ENCODE assay signal across 9 cellular contexts in the genomic region with DNA sequence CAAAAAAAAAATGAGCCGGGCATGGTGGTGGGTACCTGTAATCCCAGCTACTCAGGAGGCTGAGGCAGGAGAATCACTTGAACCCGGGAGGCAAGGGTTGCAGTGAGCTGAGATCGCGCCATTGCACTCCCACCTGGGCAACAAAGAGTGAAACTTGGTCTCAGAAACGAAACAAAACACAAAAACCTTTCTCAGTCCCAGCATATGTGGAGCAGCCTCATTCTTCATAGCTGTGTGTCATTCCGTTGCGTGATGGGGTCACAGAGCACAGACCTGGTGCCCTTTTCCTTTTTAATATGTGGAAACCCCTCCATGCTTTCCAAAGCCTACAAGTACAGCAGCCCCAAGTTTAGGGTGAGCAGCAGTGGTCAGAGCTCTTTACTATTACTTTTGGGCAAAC. TPM values are rescaled to one million over a fixed set of nuclear protein-coding genes. Genes with fewer than 3 reads are reported as not detected.
DNase-seq lines count a peak whose midpoint lies in the region; TF ChIP-seq lines count a peak whose summit lies in the region.
"Had no signal": no experiment of that assay in that cellular context is flagged by ENCODE, and none has a peak within 500 bp of the region (broad histone marks: within the 10 kb centered on the region; RNA-seq: fewer than 3 reads in every experiment).

No MANE protein-coding gene starts in this region.

- peaks cover 20% of the 10 kb centered on the region for H3K4me1 Mint-ChIP-seq in activated naive CD4-positive, alpha-beta T cell treated with anti-CD3 and anti-CD28 coated beads, Interleukin-2, amount 10 ng/mL, durations not matched to agents 7 days and 5 days

- H3K27ac ChIP-seq in muscle layer of colon (ENCODE audit: low read depth, low read length) (peak overlapping the region; percentile 73), urinary bladder (ENCODE audit: low read depth) (peak overlapping the region; percentile 45)

- DNase-seq in activated naive CD4-positive, alpha-beta T cell treated with anti-CD3 and anti-CD28 coated beads, Interleukin-2, amount 10 ng/mL, durations not matched to agents 7 days and 5 days, result no peak
- DNase-seq in activated naive CD4-positive, alpha-beta T cell treated with Interleukin-2 at 50 U/mL for 16 hours, result no peak
- DNase-seq in epithelial cell of proximal tubule (ENCODE audit: low read depth) (no peak), NCI-H2081 (lab: John Stamatoyannopoulos, UW) (no peak), GM19238 (ENCODE audit: insufficient read length, low spot score) (no peak), hippocampal formation (lab: John Stamatoyannopoulos, UW) (no peak)
- DNase-seq: NCI-H187 treated with DMSO at 0.1 percent for 48 hours had no signal

- H3K36me3 Mint-ChIP-seq in activated naive CD4-positive, alpha-beta T cell treated with anti-CD3 and anti-CD28 coated beads, Interleukin-2, amount 10 ng/mL, durations not matched to agents 7 days and 5 days, result peaks cover 46% of the 10 kb centered on the region

- H3K27me3 Mint-ChIP-seq in activated naive CD4-positive, alpha-beta T cell treated with anti-CD3 and anti-CD28 coated beads, Interleukin-2, amount 10 ng/mL, durations not matched to agents 7 days and 5 days, result no peaks in the 10 kb centered on the region

- WGBS in urinary bladder, result 69% methylated on average over 7 of the region's 7 CpGs

- H3K9me3 ChIP-seq in muscle layer of colon (ENCODE audit: low read length), result no peaks in the 10 kb centered on the region

- H3K9me3 Mint-ChIP-seq in activated naive CD4-positive, alpha-beta T cell treated with anti-CD3 and anti-CD28 coated beads, Interleukin-2, amount 10 ng/mL, durations not matched to agents 7 days and 5 days, result no peaks in the 10 kb centered on the region

- H3K4me3 ChIP-seq in epithelial cell of proximal tubule (ENCODE audit: low read depth, low read length) (peak overlapping the region; percentile 37), muscle layer of colon (ENCODE audit: low read depth in 1 of 2, low read length in 2 of 2) (peak overlapping the region in 1 of 2 donors; percentile 41), urinary bladder (ENCODE audit: low read depth, low read length) (no peak overlapping the region)

- TF ChIP-seq CTCF in epithelial cell of proximal tubule (conservative IDR thresholded peaks at IDR 0.05; ENCODE audit: low read depth, low read length), result no peak

- no peak overlapping the region for H3K9ac ChIP-seq in muscle layer of colon (ENCODE audit: low read length)

- CTCF ChIA-PET in activated naive CD4-positive, alpha-beta T cell treated with anti-CD3 and anti-CD28 coated beads, Interleukin-2, amount 10 ng/mL, durations not matched to agents 7 days and 5 days (lab: Charles Lee), result no interaction called here

- no peak overlapping the region for H3K4me3 Mint-ChIP-seq in activated naive CD4-positive, alpha-beta T cell treated with anti-CD3 and anti-CD28 coated beads, Interleukin-2, amount 10 ng/mL, durations not matched to agents 7 days and 5 days

- peak overlapping the region; percentile 33 for H3K27ac Mint-ChIP-seq in activated naive CD4-positive, alpha-beta T cell treated with anti-CD3 and anti-CD28 coated beads, Interleukin-2, amount 10 ng/mL, durations not matched to agents 7 days and 5 days

- H3K36me3 ChIP-seq in muscle layer of colon (ENCODE audit: insufficient read depth, low read length), result peaks cover 29% of the 10 kb centered on the region
- peaks cover 4% of the 10 kb centered on the region for H3K36me3 ChIP-seq in urinary bladder (ENCODE audit: insufficient read depth)

- H3K4me1 ChIP-seq in muscle layer of colon (ENCODE audit: insufficient read depth, low read length) (peaks cover 10% of the 10 kb centered on the region), urinary bladder (ENCODE audit: insufficient read depth) (no peaks in the 10 kb centered on the region)

- H3K27me3 ChIP-seq in muscle layer of colon (ENCODE audit: control insufficient read depth in 1 of 2, insufficient read depth in 2 of 2, low read length in 2 of 2), result no peaks in the 10 kb centered on the region

RNA-seq across cellular contexts. Expression of gene PEX26, which starts 13.7 kb away (rescaled TPM):
- 23.9 and 30.6 TPM in 2 replicates for total RNA-seq in epithelial cell of proximal tubule
- total RNA-seq in urinary bladder, result 11.9 TPM
- polyA plus RNA-seq in urinary bladder, result 17.5 TPM

RNA-seq across cellular contexts. Expression of gene TUBA8, which starts 19.1 kb away (rescaled TPM):
- total RNA-seq in epithelial cell of proximal tubule (0.22 TPM in 1 of 2 replicates, not detected in the other), urinary bladder (1.5 TPM)
- 4.5 TPM for polyA plus RNA-seq in urinary bladder

RNA-seq across cellular contexts. Expression of gene USP18, which starts 58.5 kb away (rescaled TPM):
- total RNA-seq in epithelial cell of proximal tubule, result 5.5 and 7.6 TPM in 2 replicates
- 2.6 TPM for total RNA-seq in urinary bladder
- 9.1 TPM for polyA plus RNA-seq in urinary bladder
